ENCODE assay signal across 8 cellular contexts in genomic region chr10:3763852-3764625, GRCh38. TPM values are rescaled to one million over a fixed set of nuclear protein-coding genes. Genes with fewer than 3 reads are reported as not detected.
DNase-seq lines count a peak whose midpoint lies in the region; ATAC-seq and TF ChIP-seq lines count a peak whose summit lies in the region.

No MANE protein-coding gene starts in this region.

- H3K4me1 Mint-ChIP-seq in activated CD4-positive, alpha-beta T cell treated with anti-CD3 and anti-CD28 coated beads, Interleukin-2, amount 10 ng/mL, durations not matched to agents 24 days and 14 days: peaks cover 82% of the 10 kb centered on the region
- peaks cover 88% of the 10 kb centered on the region for H3K4me1 Mint-ChIP-seq in stimulated activated effector memory CD8-positive, alpha-beta T cell treated with anti-CD3 and anti-CD28 coated beads, Interleukin-12 subunit alpha, Interleukin-12 subunit beta, amount 100 ng/mL, for 72 hours

- peak overlapping the region; percentile 70 for H3K4me3 Mint-ChIP-seq in activated CD4-positive, alpha-beta T cell treated with anti-CD3 and anti-CD28 coated beads, Interleukin-2, amount 10 ng/mL, durations not matched to agents 24 days and 14 days
- peak overlapping the region; percentile 33 for H3K4me3 Mint-ChIP-seq in stimulated activated effector memory CD8-positive, alpha-beta T cell treated with anti-CD3 and anti-CD28 coated beads, Interleukin-12 subunit alpha, Interleukin-12 subunit beta, amount 100 ng/mL, for 72 hours

- no peak for ATAC-seq in stimulated activated effector memory CD8-positive, alpha-beta T cell treated with anti-CD3 and anti-CD28 coated beads, Interleukin-12 subunit alpha, Interleukin-12 subunit beta, amount 100 ng/mL, for 72 hours
- ATAC-seq in HG03520 (IDR thresholded peaks at IDR 0.05; ENCODE audit: unreplicated experiment): no peak

- H3K27ac ChIP-seq in RWPE1: peak overlapping the region; percentile 83

- POLR2A ChIA-PET in RWPE1 (lab: Yijun Ruan, JAX; ENCODE audit: low non-redundant PET): no interaction called here

- H3K27ac Mint-ChIP-seq in activated CD4-positive, alpha-beta T cell treated with anti-CD3 and anti-CD28 coated beads, Interleukin-2, amount 10 ng/mL, durations not matched to agents 24 days and 14 days: peak overlapping the region; percentile 84
- H3K27ac Mint-ChIP-seq in stimulated activated effector memory CD8-positive, alpha-beta T cell treated with anti-CD3 and anti-CD28 coated beads, Interleukin-12 subunit alpha, Interleukin-12 subunit beta, amount 100 ng/mL, for 72 hours: no peak overlapping the region

- DNase-seq in activated CD4-positive, alpha-beta T cell treated with anti-CD3 and anti-CD28 coated beads, Interleukin-2, amount 10 ng/mL, durations not matched to agents 24 days and 14 days: no peak
- DNase-seq in activated CD4-positive, alpha-beta T cell treated with anti-CD3 and anti-CD28 coated beads, Interleukin-2, amount 50 U/mL, for 48 hours: no peak
- no peak for DNase-seq in RWPE1 (ENCODE audit: low spot score)
- DNase-seq in fibroblast of peridontal ligament (ENCODE audit: extremely low read depth): peak; percentile 81
- no peak for DNase-seq in stimulated activated effector memory CD8-positive, alpha-beta T cell treated with anti-CD3 and anti-CD28 coated beads, Interleukin-12 subunit alpha, Interleukin-12 subunit beta, amount 100 ng/mL, for 72 hours (ENCODE audit: low spot score in 2 of 2)
- DNase-seq in GM13976 (ENCODE audit: low spot score): no peak
- DNase-seq in NCI-H1436 treated with DMSO at 0.1 percent for 48 hours (lab: John Stamatoyannopoulos, UW): no peak

- CTCF ChIA-PET in RWPE1 (lab: Yijun Ruan, JAX): interaction anchor here (0.6 kb wide), 1 partner anchor 520 kb away, joined by 3 read pairs; no protein-coding TSS in a partner anchor

- TF ChIP-seq CTCF in RWPE1 (conservative IDR thresholded peaks at IDR 0.05; ENCODE audit: low read depth) (no peak), GM13976 (IDR thresholded peaks at IDR 0.05; ENCODE audit: borderline replicate concordance, control extremely low read depth, extremely low read depth, insufficient read depth, missing control alignments) (no peak)

- peaks cover 4% of the 10 kb centered on the region for H3K9me3 Mint-ChIP-seq in activated CD4-positive, alpha-beta T cell treated with anti-CD3 and anti-CD28 coated beads, Interleukin-2, amount 10 ng/mL, durations not matched to agents 24 days and 14 days
- H3K9me3 Mint-ChIP-seq in stimulated activated effector memory CD8-positive, alpha-beta T cell treated with anti-CD3 and anti-CD28 coated beads, Interleukin-12 subunit alpha, Interleukin-12 subunit beta, amount 100 ng/mL, for 72 hours: peaks cover 5% of the 10 kb centered on the region

- in situ Hi-C loops in GM13976 (cut with MboI; ENCODE audit: low sequenced_read_pairs, unreplicated experiment): no loop called here

- peaks cover 8% of the 10 kb centered on the region for H3K36me3 Mint-ChIP-seq in activated CD4-positive, alpha-beta T cell treated with anti-CD3 and anti-CD28 coated beads, Interleukin-2, amount 10 ng/mL, durations not matched to agents 24 days and 14 days (ENCODE audit: low read depth)
- H3K36me3 Mint-ChIP-seq in stimulated activated effector memory CD8-positive, alpha-beta T cell treated with anti-CD3 and anti-CD28 coated beads, Interleukin-12 subunit alpha, Interleukin-12 subunit beta, amount 100 ng/mL, for 72 hours: peaks cover 6% of the 10 kb centered on the region

- H3K27me3 Mint-ChIP-seq in activated CD4-positive, alpha-beta T cell treated with anti-CD3 and anti-CD28 coated beads, Interleukin-2, amount 10 ng/mL, durations not matched to agents 24 days and 14 days: no peaks in the 10 kb centered on the region

- intact Hi-C loops in activated CD4-positive, alpha-beta T cell treated with anti-CD3 and anti-CD28 coated beads, Interleukin-2, amount 10 ng/mL, durations not matched to agents 24 days and 14 days (cut with micrococcal nuclease): no loop called here

RNA-seq across cellular contexts. Expression of gene KLF6, which starts 21.0 kb away (rescaled TPM):
- total RNA-seq in activated CD4-positive, alpha-beta T cell treated with anti-CD3 and anti-CD28 coated beads, Interleukin-2, amount 10 ng/mL, durations not matched to agents 24 days and 14 days: 116 and 127 TPM in 2 replicates
